In genomic region chr16:57138281-57138935, GRCh38 we compare ENCODE assay signal across 1 cellular context.
A peak's percentile ranks its signal among the peaks of the same experiment; 100 is the strongest.
TF ChIP-seq lines count a peak whose summit lies in the region.

No MANE protein-coding gene starts in this region.

TF ChIP-seq in K562, 482 proteins besides CTCF, POLR2A, EP300 and RAD21:
- TF ChIP-seq ZFP36 (IDR thresholded peaks at IDR 0.05; ENCODE audit: low read depth, low read length, partially characterized antibody) (peak; percentile 38), CHCHD3 (CRISPR knock-in tag; IDR thresholded peaks at IDR 0.05) (no peak), TEAD1 (CRISPR knock-in tag; IDR thresholded peaks at IDR 0.05) (no peak)
TF ChIP-seq in K562: peak in this region for 1.
